10 cellular contexts compared by ENCODE assay signal in genomic region chr5:132263548-132264261, GRCh38. TPM values are rescaled to one million over a fixed set of nuclear protein-coding genes. Genes with fewer than 3 reads are reported as not detected.
DNase-seq lines count a peak whose midpoint lies in the region; ATAC-seq lines count a peak whose summit lies in the region.
"Had no signal": no experiment of that assay in that cellular context is flagged by ENCODE, and none has a peak within 500 bp of the region (broad histone marks: within the 10 kb centered on the region; RNA-seq: fewer than 3 reads in every experiment).

No MANE protein-coding gene starts in this region.

- H3K4me1 ChIP-seq in SJSA1 (replicated peaks) = peaks cover 100% of the 10 kb centered on the region
- H3K4me1 ChIP-seq: right lobe of liver had no signal

- no peaks in the 10 kb centered on the region for H3K9me3 ChIP-seq in SJSA1 (replicated peaks)
- H3K9me3 ChIP-seq: right lobe of liver had no signal

- H3K27me3 ChIP-seq in SJSA1 (replicated peaks) = no peaks in the 10 kb centered on the region
- H3K27me3 ChIP-seq: right lobe of liver had no signal

- H3K36me3 ChIP-seq in SJSA1 = peaks cover 85% of the 10 kb centered on the region
- H3K36me3 ChIP-seq: right lobe of liver had no signal

- H3K4me3 ChIP-seq in SJSA1 (no peak overlapping the region), skeletal muscle cell (ENCODE audit: low read depth, low read length) (no peak overlapping the region)
- H3K4me3 ChIP-seq: right lobe of liver had no signal

- H3K27ac ChIP-seq in SJSA1 = peak overlapping the region; percentile 56
- H3K27ac ChIP-seq: right lobe of liver had no signal

- DNase-seq in GM03348 (ENCODE audit: low spot score) = peak; percentile 84
- peak; percentile 85 to 96 for DNase-seq in SJSA1 (ENCODE audit: low read depth in 1 of 2, low spot score in 2 of 2)
- peak; percentile 66 for DNase-seq in fibroblast of gingiva (ENCODE audit: low read depth)
- DNase-seq in skeletal muscle cell (ENCODE audit: low read depth) = peak; percentile 66
- no peak for DNase-seq in NCI-H2171 (lab: John Stamatoyannopoulos, UW)
- DNase-seq in SW480 (ENCODE audit: low spot score) = no peak
- DNase-seq: NCI-H2171 treated with DMSO at 0.1 percent for 48 hours had no signal

- ATAC-seq in HG03196 (IDR thresholded peaks at IDR 0.05; ENCODE audit: unreplicated experiment) (no peak), HG02981 (IDR thresholded peaks at IDR 0.05; ENCODE audit: unreplicated experiment) (no peak)

RNA-seq across cellular contexts. Expression of gene PDLIM4, which starts 6.2 kb away (rescaled TPM):
- 52.2 and 94.1 TPM in 2 replicates for total RNA-seq in SJSA1 (2014; rRNA removed; shearing (Covaris generic))

RNA-seq across cellular contexts. Expression of gene SLC22A4, which starts 30.5 kb away (rescaled TPM):
- total RNA-seq in SJSA1 (2014; rRNA removed; shearing (Covaris generic)) = 3.8 and 4.4 TPM in 2 replicates

RNA-seq across cellular contexts. Expression of gene P4HA2, which starts 36.1 kb away (rescaled TPM):
- 222 and 261 TPM in 2 replicates for total RNA-seq in SJSA1 (2014; rRNA removed; shearing (Covaris generic))

Comparison
In these comparisons a context has a peak if more than half of its experiments do, and no peak if none do; other contexts are left out.
1. DNase-seq: peak in GM03348 (single experiment), SJSA1 (2 of 2), fibroblast of gingiva (single experiment) and skeletal muscle cell (single experiment); none in NCI-H2171 (single experiment) and SW480 (single experiment).